ENCODE assay signal across 17 cellular contexts in the genomic region with DNA sequence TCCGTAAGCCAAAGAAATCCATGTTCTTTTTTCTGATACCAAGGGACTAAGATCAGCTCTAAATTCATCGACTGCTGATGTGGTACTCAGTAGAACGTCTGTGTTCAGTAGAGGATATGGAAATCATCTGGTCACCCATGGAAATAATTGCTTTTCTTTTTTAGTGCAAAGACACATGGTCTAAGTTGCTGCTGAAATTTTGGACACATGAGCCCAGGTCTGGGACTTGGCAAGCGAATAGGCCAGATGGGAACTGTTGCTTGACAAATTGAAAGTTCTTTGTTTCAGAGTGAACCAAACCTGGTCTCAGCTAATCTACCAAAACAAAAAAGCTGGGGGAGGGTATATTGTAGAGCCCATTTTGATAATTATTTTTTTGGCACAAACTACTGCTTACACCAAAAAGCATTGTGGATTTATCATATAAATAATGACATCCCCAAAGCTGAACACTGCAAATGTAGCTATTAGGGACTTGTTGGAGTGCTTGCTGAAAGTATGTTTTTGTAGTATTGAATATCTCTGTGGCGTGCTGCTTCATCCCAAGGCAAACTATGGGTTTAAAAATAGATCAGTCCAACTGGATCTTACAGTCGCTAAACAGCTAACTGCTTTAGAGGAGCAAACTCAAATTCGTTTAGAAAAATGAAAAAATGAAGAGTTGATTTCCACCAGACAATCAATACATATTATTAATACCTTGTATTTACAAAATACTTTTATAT.
A peak's percentile ranks its signal among the peaks of the same experiment; 100 is the strongest.
DNase-seq lines count a peak whose midpoint lies in the region; ATAC-seq and TF ChIP-seq lines count a peak whose summit lies in the region.
"Had no signal": no experiment of that assay in that cellular context is flagged by ENCODE, and none has a peak within 500 bp of the region (broad histone marks: within the 10 kb centered on the region; RNA-seq: fewer than 3 reads in every experiment).

No MANE protein-coding gene starts in this region.

- H3K27ac Mint-ChIP-seq in chondrocyte (ENCODE audit: unreplicated experiment): peak overlapping the region; percentile 45
- no peak overlapping the region for H3K27ac Mint-ChIP-seq in natural killer cell treated with Interleukin-12 subunit alpha and Interleukin-12 subunit beta and Interleukin-15 and Interleukin-18, amount 100 ng/mL, for 72 hours
- H3K27ac Mint-ChIP-seq: activated CD4-positive, alpha-beta memory T cell treated with anti-CD3 and anti-CD28 coated beads, Interleukin-2, amount 10 ng/mL, durations not matched to agents 7 days and 5 days; CD14-positive monocyte; IgD-negative memory B cell; naive thymus-derived CD8-positive, alpha-beta T cell had no signal

- no peak for TF ChIP-seq CTCF in chondrocyte (IDR thresholded peaks at IDR 0.05)

- DNase-seq in NCI-H2081 (lab: John Stamatoyannopoulos, UW) (peak; percentile 50 to 82), NCI-H2081 treated with DMSO at 0.1 percent for 48 hours (lab: John Stamatoyannopoulos, UW) (no peak), NCI-H1105 treated with DMSO at 0.1 percent for 48 hours (lab: John Stamatoyannopoulos, UW) (peak; percentile 96), chondrocyte (ENCODE audit: low spot score) (no peak), sciatic nerve (ENCODE audit: low spot score) (no peak), dermis blood vessel endothelial cell (no peak)
- DNase-seq in natural killer cell treated with Interleukin-12 subunit alpha and Interleukin-12 subunit beta and Interleukin-15 and Interleukin-18, amount 100 ng/mL, for 72 hours (ENCODE audit: low spot score): no peak
- DNase-seq in activated CD4-positive, alpha-beta T cell treated with anti-CD3 and anti-CD28 coated beads for 1 hour: no peak
- DNase-seq: activated CD4-positive, alpha-beta memory T cell treated with anti-CD3 and anti-CD28 coated beads, Interleukin-2, amount 10 ng/mL, durations not matched to agents 7 days and 5 days; colonic mucosa; naive thymus-derived CD8-positive, alpha-beta T cell; NCI-H1436 treated with DMSO at 0.1 percent for 48 hours; NK-92 treated with Interleukin-12 subunit alpha and Interleukin-12 subunit beta, amount 100 ng/mL, for 24 hours; stimulated activated CD4-positive, alpha-beta T cell treated with anti-CD3 and anti-CD28 coated beads, Interleukin-2, amount 100 ng/mL, for 48 hours; upper lobe of left lung had no signal

- ATAC-seq in sciatic nerve: peak; percentile 85
- ATAC-seq in natural killer cell treated with Interleukin-12 subunit alpha and Interleukin-12 subunit beta and Interleukin-15 and Interleukin-18, amount 100 ng/mL, for 72 hours: no peak
- ATAC-seq: naive thymus-derived CD8-positive, alpha-beta T cell had no signal

- peaks cover 42% of the 10 kb centered on the region for H3K4me1 Mint-ChIP-seq in chondrocyte (ENCODE audit: low read depth)
- H3K4me1 Mint-ChIP-seq in natural killer cell treated with Interleukin-12 subunit alpha and Interleukin-12 subunit beta and Interleukin-15 and Interleukin-18, amount 100 ng/mL, for 72 hours (ENCODE audit: low read depth in 2 of 2): no peaks in the 10 kb centered on the region
- H3K4me1 Mint-ChIP-seq: activated CD4-positive, alpha-beta memory T cell treated with anti-CD3 and anti-CD28 coated beads, Interleukin-2, amount 10 ng/mL, durations not matched to agents 7 days and 5 days had no signal

- intact Hi-C loops in sciatic nerve (cut with DNase I): no loop called here

- H3K27me3 Mint-ChIP-seq in chondrocyte (ENCODE audit: low read depth): no peaks in the 10 kb centered on the region
- H3K27me3 Mint-ChIP-seq in natural killer cell treated with Interleukin-12 subunit alpha and Interleukin-12 subunit beta and Interleukin-15 and Interleukin-18, amount 100 ng/mL, for 72 hours: peaks cover 5 to 7% of the 10 kb centered on the region in 2 donors
- H3K27me3 Mint-ChIP-seq: activated CD4-positive, alpha-beta memory T cell treated with anti-CD3 and anti-CD28 coated beads, Interleukin-2, amount 10 ng/mL, durations not matched to agents 7 days and 5 days; IgD-negative memory B cell had no signal

- H3K4me3 Mint-ChIP-seq in chondrocyte (ENCODE audit: unreplicated experiment): no peak overlapping the region
- no peak overlapping the region for H3K4me3 Mint-ChIP-seq in natural killer cell treated with Interleukin-12 subunit alpha and Interleukin-12 subunit beta and Interleukin-15 and Interleukin-18, amount 100 ng/mL, for 72 hours
- H3K4me3 Mint-ChIP-seq: activated CD4-positive, alpha-beta memory T cell treated with anti-CD3 and anti-CD28 coated beads, Interleukin-2, amount 10 ng/mL, durations not matched to agents 7 days and 5 days; CD14-positive monocyte; naive thymus-derived CD8-positive, alpha-beta T cell had no signal

- peaks cover 3% of the 10 kb centered on the region for H3K36me3 Mint-ChIP-seq in chondrocyte (ENCODE audit: low read depth)
- no peaks in the 10 kb centered on the region for H3K36me3 Mint-ChIP-seq in natural killer cell treated with Interleukin-12 subunit alpha and Interleukin-12 subunit beta and Interleukin-15 and Interleukin-18, amount 100 ng/mL, for 72 hours
- H3K36me3 Mint-ChIP-seq: IgD-negative memory B cell; naive thymus-derived CD8-positive, alpha-beta T cell had no signal

- H3K9me3 Mint-ChIP-seq in chondrocyte (ENCODE audit: low read depth): no peaks in the 10 kb centered on the region
- no peaks in the 10 kb centered on the region for H3K9me3 Mint-ChIP-seq in natural killer cell treated with Interleukin-12 subunit alpha and Interleukin-12 subunit beta and Interleukin-15 and Interleukin-18, amount 100 ng/mL, for 72 hours
- H3K9me3 Mint-ChIP-seq: IgD-negative memory B cell; naive thymus-derived CD8-positive, alpha-beta T cell had no signal

Comparison
In these comparisons a context has a peak if more than half of its experiments do, and no peak if none do; other contexts are left out.
1. DNase-seq: peak in NCI-H2081 (2 of 2) and NCI-H1105 treated with DMSO at 0.1 percent for 48 hours (single experiment); none in NCI-H2081 treated with DMSO at 0.1 percent for 48 hours (single experiment), chondrocyte (single experiment), sciatic nerve (single experiment), natural killer cell treated with Interleukin-12 subunit alpha and Interleukin-12 subunit beta and Interleukin-15 and Interleukin-18, amount 100 ng/mL, for 72 hours (single experiment), dermis blood vessel endothelial cell (single experiment) and activated CD4-positive, alpha-beta T cell treated with anti-CD3 and anti-CD28 coated beads for 1 hour (single experiment).